19 cellular contexts compared by ENCODE assay signal in genomic region chr7:129940329-129940728, GRCh38. TPM values are rescaled to one million over a fixed set of nuclear protein-coding genes. Genes with fewer than 3 reads are reported as not detected.
DNase-seq lines count a peak whose midpoint lies in the region; ATAC-seq and TF ChIP-seq lines count a peak whose summit lies in the region.
"Had no signal": no experiment of that assay in that cellular context is flagged by ENCODE, and none has a peak within 500 bp of the region (broad histone marks: within the 10 kb centered on the region; RNA-seq: fewer than 3 reads in every experiment).

No MANE protein-coding gene starts in this region.

- no peak overlapping the region for H3K14ac ChIP-seq in neuronal stem cell (ENCODE audit: low read length)

- H2AK5ac ChIP-seq in neuronal stem cell (ENCODE audit: low read depth, low read length) = no peak overlapping the region

- POLR2A ChIA-PET in Panc1 (lab: Charles Lee) = interaction anchor here (0.6 kb wide), 1 partner anchor 14 kb away, joined by 9 read pairs; no protein-coding TSS in a partner anchor

- no peak for TF ChIP-seq EP300 in stomach (IDR thresholded peaks at IDR 0.05)

- WGBS in body of pancreas, 2 donors = 48 to 59% methylated on average over 2 of the region's 2 CpGs
- WGBS in neuronal stem cell (ENCODE audit: extremely low coverage in 2 of 2, insufficient read length in 2 of 2, insufficient replicate concordance in 1 of 2), 2 donors = no CpG with 5 or more reads among the region's 2 CpGs
- WGBS in stomach, 5 donors = 63 to 95% (median 79%) methylated on average over 1 to 2 of the region's 2 CpGs

- H2BK12ac ChIP-seq in neuronal stem cell (ENCODE audit: low read length) = no peak overlapping the region

- intact Hi-C loops in Panc1 (cut with micrococcal nuclease; ENCODE audit: unreplicated experiment) = no loop called here
- intact Hi-C loops in body of pancreas (cut with DNase I) = no loop called here
- intact Hi-C loops in left colon (cut with DNase I, micrococcal nuclease) = no loop called here
- intact Hi-C loops in stomach (cut with DNase I; ENCODE audit: low total_unique reads) = no loop called here

- H3K4me1 ChIP-seq in Panc1 (ENCODE audit: control insufficient read depth, insufficient read depth, low read length) = no peaks in the 10 kb centered on the region
- H3K4me1 ChIP-seq in body of pancreas = peaks cover 41% of the 10 kb centered on the region
- H3K4me1 ChIP-seq in neuronal stem cell (ENCODE audit: control insufficient read depth in 2 of 2, insufficient read depth in 1 of 2, low read depth in 1 of 2, low read length in 2 of 2) = no peaks in the 10 kb centered on the region
- H3K4me1 ChIP-seq in stomach = peaks cover 0 to 72% (median 21%) of the 10 kb centered on the region in 4 donors
- H3K4me1 ChIP-seq: BE2C, Caco-2 had no signal

- CTCF ChIA-PET in Panc1 (lab: Charles Lee) = no interaction called here

- H3K23ac ChIP-seq in neuronal stem cell (ENCODE audit: low read depth, low read length, poor library complexity) = no peak overlapping the region

- H2BK120ac ChIP-seq in neuronal stem cell (ENCODE audit: low read depth, low read length) = no peak overlapping the region

- BruUV-seq in Panc1 (replicated peaks; lab: Mats Ljungman, UMichigan) = TSS peak; percentile 10

- TF ChIP-seq CTCF in Panc1 (IDR thresholded peaks at IDR 0.05) = no peak
- TF ChIP-seq CTCF in body of pancreas (IDR thresholded peaks at IDR 0.05) = no peak
- no peak for TF ChIP-seq CTCF in stomach (IDR thresholded peaks at IDR 0.05)

- no peak overlapping the region for H3K4me3 ChIP-seq in Panc1 (ENCODE audit: low read depth in 2 of 2, low read length in 2 of 2)
- no peak overlapping the region for H3K4me3 ChIP-seq in body of pancreas
- H3K4me3 ChIP-seq in neuronal stem cell (ENCODE audit: low read length in 2 of 2) = no peak overlapping the region
- H3K4me3 ChIP-seq in stomach = no peak overlapping the region
- H3K4me3 ChIP-seq: GM23248, HAP-1 had no signal

- no peak for DNase-seq in Panc1 (ENCODE audit: low read depth, low spot score)
- DNase-seq in body of pancreas = no peak
- DNase-seq in left colon = no peak
- no peak for DNase-seq in neuronal stem cell (ENCODE audit: low spot score)
- no peak for DNase-seq in COR-L47 (lab: John Stamatoyannopoulos, UW)
- DNase-seq in stomach = no peak
- DNase-seq in foreskin melanocyte = no peak
- DNase-seq: BE2C; Caco-2; CD4-positive, CD25-positive, alpha-beta regulatory T cell; DMS153; GDM1; GM23248; NCI-H1105; NCI-H2081 treated with DMSO at 0.1 percent for 48 hours; NCI-H510A; NCI-H748 treated with DMSO at 0.1 percent for 48 hours; SHP77 treated with DMSO at 0.1 percent for 48 hours had no signal

- in situ Hi-C loops in Panc1 (cut with HindIII; ENCODE audit: low pct_unique_long_range_greater_than_20kb, low sequenced_read_pairs) = no loop called here

- H2AFZ ChIP-seq in neuronal stem cell (ENCODE audit: low read length) = no peak overlapping the region
- H2AFZ ChIP-seq: GM23248 had no signal

- peaks cover 7% of the 10 kb centered on the region for H3K79me1 ChIP-seq in neuronal stem cell (ENCODE audit: low read depth, low read length)

- no peak overlapping the region for H3K27ac ChIP-seq in Panc1 (ENCODE audit: low read length)
- H3K27ac ChIP-seq in body of pancreas = no peak overlapping the region
- no peak overlapping the region for H3K27ac ChIP-seq in neuronal stem cell (replicated peaks; ENCODE audit: low read length)
- H3K27ac ChIP-seq in stomach = no peak overlapping the region
- H3K27ac ChIP-seq: GM23248 had no signal

- H3K4me2 ChIP-seq in neuronal stem cell (ENCODE audit: insufficient read depth, low read length, poor library complexity, severe bottlenecking) = no peak overlapping the region

- TF ChIP-seq POLR2A in body of pancreas (IDR thresholded peaks at IDR 0.05) = no peak
- TF ChIP-seq POLR2A in stomach (IDR thresholded peaks at IDR 0.05) = no peak

- no peaks in the 10 kb centered on the region for H3K27me3 ChIP-seq in Panc1 (ENCODE audit: control insufficient read depth, insufficient read depth, low read length)
- H3K27me3 ChIP-seq in body of pancreas = no peaks in the 10 kb centered on the region
- H3K27me3 ChIP-seq in neuronal stem cell (ENCODE audit: control insufficient read depth in 3 of 3, insufficient read depth in 3 of 3, low read depth in 1 of 3, low read length in 3 of 3) = no peaks in the 10 kb centered on the region
- no peaks in the 10 kb centered on the region for H3K27me3 ChIP-seq in stomach
- H3K27me3 ChIP-seq: BE2C had no signal

- H3K18ac ChIP-seq in neuronal stem cell (ENCODE audit: low read length) = peak overlapping the region; percentile 64

- H2BK5ac ChIP-seq in neuronal stem cell (ENCODE audit: low read length) = no peak overlapping the region

- no peaks in the 10 kb centered on the region for H3K9me3 ChIP-seq in Panc1 (ENCODE audit: control insufficient read depth, insufficient read depth, low read depth, low read length)
- no peaks in the 10 kb centered on the region for H3K9me3 ChIP-seq in body of pancreas
- H3K9me3 ChIP-seq in neuronal stem cell (replicated peaks in 1 of 2; ENCODE audit: control insufficient read depth in 2 of 2, insufficient read depth in 1 of 2, low read depth in 1 of 2, low read length in 2 of 2) = peaks cover 2 to 11% of the 10 kb centered on the region in 2 donors
- no peaks in the 10 kb centered on the region for H3K9me3 ChIP-seq in stomach
- H3K9me3 ChIP-seq: BE2C, HAP-1 had no signal

- H4K91ac ChIP-seq in neuronal stem cell (ENCODE audit: low read depth, low read length, poor library complexity) = no peak overlapping the region

- H3K4ac ChIP-seq in neuronal stem cell (ENCODE audit: low read length) = no peak overlapping the region

- no peak overlapping the region for H2BK15ac ChIP-seq in neuronal stem cell (ENCODE audit: low read length)

- H3K36me3 ChIP-seq in Panc1 (ENCODE audit: control insufficient read depth, insufficient read depth, low read length) (no peaks in the 10 kb centered on the region), body of pancreas (replicated peaks in 1 of 2; ENCODE audit: insufficient read depth in 1 of 2, low read depth in 2 of 2) (peaks cover 0 to 2% of the 10 kb centered on the region in 2 donors), neuronal stem cell (replicated peaks in 1 of 2; ENCODE audit: control insufficient read depth in 2 of 2, insufficient read depth in 2 of 2, low read length in 2 of 2) (peaks cover 6 to 36% of the 10 kb centered on the region in 2 donors), stomach (peaks cover 4 to 22% (median 17%) of the 10 kb centered on the region in 4 donors)
- H3K36me3 ChIP-seq: BE2C, HAP-1 had no signal

- H4K8ac ChIP-seq in neuronal stem cell (ENCODE audit: low read depth, low read length) = no peak overlapping the region

- ATAC-seq in Panc1 = no peak
- peak; percentile 28 for ATAC-seq in body of pancreas
- peak; percentile 30 for ATAC-seq in left colon

- H3K9ac ChIP-seq in neuronal stem cell (ENCODE audit: low read depth, low read length, poor library complexity) = no peak overlapping the region
- H3K9ac ChIP-seq: GM23248 had no signal

RNA-seq across cellular contexts. Expression of gene UBE2H, which starts 12.4 kb away (rescaled TPM):
- total RNA-seq in Panc1 (2021; ENCODE audit: unreplicated experiment) (58.0 TPM), body of pancreas (10 to 100 TPM; 92.6 to 93.4 TPM), left colon (10 to 100 TPM; 32.2 to 49.1 TPM), stomach (100 to 1,000 TPM in 1 of 5 donors, 10 to 100 TPM in 4; 47.8 to 150 (median 59.8) TPM)
- 65.7 TPM for polyA plus RNA-seq in Panc1 (2012; ENCODE audit: insufficient read length)
- polyA plus RNA-seq in neuronal stem cell (2013, experiment 1 of 2) = 114 TPM
- 116 TPM for polyA plus RNA-seq in neuronal stem cell (2013, experiment 2 of 2)
- 10 to 100 TPM; 19.2 to 37.7 (median 28.1) TPM for polyA plus RNA-seq in stomach
